ENCODE assay signal across 8 cellular contexts in the genomic region with DNA sequence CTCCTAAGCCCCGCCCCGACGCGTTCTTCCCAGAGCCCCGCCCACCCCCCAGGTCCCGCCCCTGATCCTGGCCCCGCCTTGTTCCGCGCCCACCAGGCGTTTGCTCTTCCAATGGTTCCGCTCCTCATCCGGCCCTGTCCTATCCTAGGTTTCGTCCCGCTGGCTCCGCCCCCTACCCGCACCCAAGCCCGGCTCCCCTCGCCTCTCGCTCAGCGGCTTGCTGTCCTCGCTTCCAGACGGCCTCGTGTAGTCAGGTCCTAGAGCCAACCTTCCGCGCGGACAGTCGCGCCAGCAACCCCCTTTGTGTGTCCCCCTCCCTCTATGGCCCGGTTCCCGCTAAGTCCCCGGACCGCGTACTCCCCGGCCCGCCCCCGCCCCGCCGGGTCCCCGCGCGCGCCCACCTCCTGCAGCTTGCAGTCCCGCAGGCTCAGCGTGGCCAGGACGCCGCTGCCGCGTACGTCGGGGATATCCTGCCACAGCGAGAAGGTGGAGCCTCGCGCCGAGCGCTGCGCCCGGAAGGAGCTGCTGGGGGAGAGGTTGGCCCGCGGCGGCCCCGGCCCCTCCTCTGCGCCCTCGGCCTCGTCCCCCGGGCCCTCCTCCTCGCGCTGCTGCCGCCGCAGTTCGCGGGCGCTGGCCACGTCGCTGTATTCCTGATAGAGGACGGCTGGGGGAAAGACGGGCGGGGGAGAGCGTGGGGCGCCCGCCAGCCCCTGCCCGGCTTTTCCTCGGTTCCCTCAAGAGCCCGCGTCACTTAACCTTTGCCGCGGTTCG. TPM values are rescaled to one million over a fixed set of nuclear protein-coding genes. Genes with fewer than 3 reads are reported as not detected.
DNase-seq lines count a peak whose midpoint lies in the region; ATAC-seq, FAIRE-seq and TF ChIP-seq lines count a peak whose summit lies in the region.

No MANE protein-coding gene starts in this region.

- DNase-seq in DMS79 (lab: John Stamatoyannopoulos, UW) (peak; percentile 79), Kasumi-1 (lab: John Stamatoyannopoulos, UW) (peak; percentile 97), RCC 7860 (ENCODE audit: low spot score) (peak; percentile 96), fibroblast of pulmonary artery (ENCODE audit: low read depth) (peak; percentile 99)
- peak; percentile 94 for DNase-seq in stimulated activated naive CD4-positive, alpha-beta T cell treated with Interleukin-2 at 50 U/mL for 16 hours (lab: John Stamatoyannopoulos, UW)

- peak; percentile 68 for ATAC-seq in GM21825 (IDR thresholded peaks at IDR 0.05; ENCODE audit: unreplicated experiment)
- ATAC-seq in activated T-helper 17 cell treated with anti-CD3 and anti-CD28 coated beads, Interleukin-2, amount 50 U/mL, for 72 hours (replicated peaks) = peak; percentile 92

- H3K9me3 Mint-ChIP-seq in activated T-helper 17 cell treated with anti-CD3 and anti-CD28 coated beads, Interleukin-2, amount 50 U/mL, for 72 hours = no peaks in the 10 kb centered on the region
- no peaks in the 10 kb centered on the region for H3K9me3 Mint-ChIP-seq in nephron

- no peaks in the 10 kb centered on the region for H3K36me3 Mint-ChIP-seq in activated T-helper 17 cell treated with anti-CD3 and anti-CD28 coated beads, Interleukin-2, amount 50 U/mL, for 72 hours (ENCODE audit: low read depth)
- peaks cover 4% of the 10 kb centered on the region for H3K36me3 Mint-ChIP-seq in nephron (ENCODE audit: low read depth)

- H3K4me3 Mint-ChIP-seq in activated T-helper 17 cell treated with anti-CD3 and anti-CD28 coated beads, Interleukin-2, amount 50 U/mL, for 72 hours = peak overlapping the region; percentile 88
- H3K4me3 Mint-ChIP-seq in nephron = peak overlapping the region; percentile 86 to 89 (median 88)

- FAIRE-seq in RCC 7860 (lab: Jason Lieb, UNC) = peak; percentile 25

- no peaks in the 10 kb centered on the region for H3K27me3 Mint-ChIP-seq in activated T-helper 17 cell treated with anti-CD3 and anti-CD28 coated beads, Interleukin-2, amount 50 U/mL, for 72 hours
- H3K27me3 Mint-ChIP-seq in nephron (ENCODE audit: low read depth) = peaks cover 8% of the 10 kb centered on the region

- TF ChIP-seq CTCF in fibroblast of pulmonary artery (IDR thresholded peaks at IDR 0.05; ENCODE audit: low read length, missing control alignments) = no peak
- TF ChIP-seq CTCF in nephron (IDR thresholded peaks at IDR 0.05; ENCODE audit: unreplicated experiment in 3 of 3) = no peak

- H3K4me3 ChIP-seq in fibroblast of pulmonary artery (replicated peaks; ENCODE audit: low read depth, low read length) = peak overlapping the region; percentile 55

- no peaks in the 10 kb centered on the region for H3K4me1 Mint-ChIP-seq in activated T-helper 17 cell treated with anti-CD3 and anti-CD28 coated beads, Interleukin-2, amount 50 U/mL, for 72 hours
- peaks cover 18% of the 10 kb centered on the region for H3K4me1 Mint-ChIP-seq in nephron

- peak overlapping the region; percentile 92 for H3K27ac Mint-ChIP-seq in activated T-helper 17 cell treated with anti-CD3 and anti-CD28 coated beads, Interleukin-2, amount 50 U/mL, for 72 hours
- peak overlapping the region; percentile 92 to 97 (median 96) for H3K27ac Mint-ChIP-seq in nephron

RNA-seq across cellular contexts. Expression of a gene that starts 5.7 kb away (rescaled TPM):
- 10 to 100 TPM in 1 of 2 donors, 1 to 10 TPM in 1; 7.5 to 10.0 TPM for total RNA-seq in activated T-helper 17 cell treated with anti-CD3 and anti-CD28 coated beads, Interleukin-2, amount 50 U/mL, for 72 hours

RNA-seq across cellular contexts. Expression of a gene that starts 30.3 kb away (rescaled TPM):
- 1 to 10 TPM; 3.1 to 7.5 TPM for total RNA-seq in activated T-helper 17 cell treated with anti-CD3 and anti-CD28 coated beads, Interleukin-2, amount 50 U/mL, for 72 hours

RNA-seq across cellular contexts. Expression of a gene that starts 50.9 kb away (rescaled TPM):
- total RNA-seq in activated T-helper 17 cell treated with anti-CD3 and anti-CD28 coated beads, Interleukin-2, amount 50 U/mL, for 72 hours = under 1 TPM in 1 of 2 donors, not detected in 1; 0.13 TPM

Comparison
In these comparisons a context has a peak if more than half of its experiments do, and no peak if none do; other contexts are left out.
1. Peak in every context shown above with its lines: DNase-seq, ATAC-seq and H3K4me3 ChIP-seq.